Comparison of ENCODE assay signal across 19 cellular contexts in genomic region chr12:79549531-79550271, GRCh38.
DNase-seq lines count a peak whose midpoint lies in the region; ATAC-seq and TF ChIP-seq lines count a peak whose summit lies in the region.
"Had no signal": no experiment of that assay in that cellular context is flagged by ENCODE, and none has a peak within 500 bp of the region (broad histone marks: within the 10 kb centered on the region; RNA-seq: fewer than 3 reads in every experiment).

No MANE protein-coding gene starts in this region.

- in situ Hi-C loops in GM23248 (cut with MboI), result loop anchor here (10.0 to 25.0 kb wide), 2 partner anchors 188 to 635 kb away; no protein-coding TSS in a partner anchor

- H3K27ac Mint-ChIP-seq in WTC11, result peak overlapping the region; percentile 99
- H3K27ac Mint-ChIP-seq: activated CD4-positive, alpha-beta T cell treated with anti-CD3 and anti-CD28 coated beads, Interleukin-2, amount 10 ng/mL, durations not matched to agents 7 days and 5 days; immature natural killer cell had no signal

- H3K4me3 ChIP-seq in GM23248 (no peak overlapping the region), hepatocyte (no peak overlapping the region), trophoblast cell (ENCODE audit: low read depth, low read length) (no peak overlapping the region)
- H3K4me3 ChIP-seq: adrenal gland, tibial nerve had no signal

- TF ChIP-seq CTCF in WTC11 (IDR thresholded peaks at IDR 0.05), result no peak
- TF ChIP-seq CTCF in hepatocyte (IDR thresholded peaks at IDR 0.05; ENCODE audit: poor library complexity), result no peak

- H4K20me1 ChIP-seq in GM23248 (ENCODE audit: insufficient read depth) (no peaks in the 10 kb centered on the region), hepatocyte (ENCODE audit: insufficient read depth, poor library complexity, severe bottlenecking) (no peaks in the 10 kb centered on the region)

- ATAC-seq in WTC11 (no peak), HG03045 (IDR thresholded peaks at IDR 0.05; ENCODE audit: unreplicated experiment) (no peak), HG03097 (IDR thresholded peaks at IDR 0.05; ENCODE audit: low FRiP score, unreplicated experiment) (no peak)
- ATAC-seq: foreskin keratinocyte had no signal

- H3K9me3 ChIP-seq in GM23248 (ENCODE audit: low read depth), result no peaks in the 10 kb centered on the region
- no peaks in the 10 kb centered on the region for H3K9me3 ChIP-seq in hepatocyte (ENCODE audit: low read depth)
- peaks cover 9% of the 10 kb centered on the region for H3K9me3 ChIP-seq in trophoblast cell (ENCODE audit: insufficient read depth, low read depth, low read length)
- H3K9me3 ChIP-seq: adrenal gland, tibial nerve had no signal

- no peaks in the 10 kb centered on the region for H3K9me2 ChIP-seq in GM23248 (ENCODE audit: insufficient read depth)
- H3K9me2 ChIP-seq in hepatocyte (replicated peaks; ENCODE audit: insufficient read depth), result no peaks in the 10 kb centered on the region

- no peak overlapping the region for H2BK12ac ChIP-seq in trophoblast cell (ENCODE audit: low read length)

- H3F3A ChIP-seq in GM23248 (ENCODE audit: insufficient read depth), result peaks cover 56% of the 10 kb centered on the region

- peaks cover 68% of the 10 kb centered on the region for H3K4me1 Mint-ChIP-seq in WTC11
- H3K4me1 Mint-ChIP-seq: activated CD4-positive, alpha-beta T cell treated with anti-CD3 and anti-CD28 coated beads, Interleukin-2, amount 10 ng/mL, durations not matched to agents 7 days and 5 days; immature natural killer cell had no signal

- H3K9ac ChIP-seq in GM23248 (no peak overlapping the region), trophoblast cell (ENCODE audit: low read length) (no peak overlapping the region)

- H3K27me3 ChIP-seq in GM23248 (replicated peaks; ENCODE audit: insufficient read depth), result no peaks in the 10 kb centered on the region
- H3K27me3 ChIP-seq in hepatocyte, result no peaks in the 10 kb centered on the region
- H3K27me3 ChIP-seq in trophoblast cell (ENCODE audit: insufficient read depth, low read length), result no peaks in the 10 kb centered on the region
- H3K27me3 ChIP-seq: adrenal gland, foreskin keratinocyte, tibial nerve had no signal

- H3K27ac ChIP-seq in GM23248, result peak overlapping the region; percentile 74
- H3K27ac ChIP-seq in hepatocyte, result peak overlapping the region; percentile 93
- H3K27ac ChIP-seq in trophoblast cell (ENCODE audit: low read depth, low read length), result peak overlapping the region; percentile 98
- H3K27ac ChIP-seq: C4-2B, foreskin keratinocyte had no signal

- peak overlapping the region; percentile 93 for H2BK120ac ChIP-seq in trophoblast cell (ENCODE audit: insufficient read depth, low read length, poor library complexity)

- H3K23ac ChIP-seq in trophoblast cell (ENCODE audit: low read length), result no peak overlapping the region

- no peak overlapping the region for H4K8ac ChIP-seq in trophoblast cell (ENCODE audit: low read depth, low read length)

- POLR2A ChIA-PET in WTC11 (lab: Charles Lee), result no interaction called here

- peak overlapping the region; percentile 85 for H2BK5ac ChIP-seq in trophoblast cell (ENCODE audit: low read depth, low read length, poor library complexity)

- no peak overlapping the region for H4K12ac ChIP-seq in trophoblast cell (ENCODE audit: low read depth, low read length)

- H3K9me3 Mint-ChIP-seq in WTC11, result peaks cover 13% of the 10 kb centered on the region
- H3K9me3 Mint-ChIP-seq: activated CD4-positive, alpha-beta T cell treated with anti-CD3 and anti-CD28 coated beads, Interleukin-2, amount 10 ng/mL, durations not matched to agents 7 days and 5 days; immature natural killer cell had no signal

- no peak overlapping the region for H3K4ac ChIP-seq in trophoblast cell (ENCODE audit: low read depth, low read length)

- H3K14ac ChIP-seq in trophoblast cell (ENCODE audit: low read length), result peak overlapping the region; percentile 67

- H3K4me2 ChIP-seq in GM23248 (ENCODE audit: unreplicated experiment), result peak overlapping the region; percentile 6
- H3K4me2 ChIP-seq in hepatocyte, result no peak overlapping the region
- H3K4me2 ChIP-seq in trophoblast cell (ENCODE audit: low read length), result no peak overlapping the region

- 79 to 84% methylated on average over 4 of the region's 4 CpGs for WGBS in GM23248 (ENCODE audit: low coverage in 1 of 2, low lambda C conversion rate in 2 of 2, missing lambda C conversion rate in 2 of 2), 2 experiments
- 73% methylated on average over 4 of the region's 4 CpGs for WGBS in hepatocyte (ENCODE audit: low lambda C conversion rate, missing lambda C conversion rate)
- no CpG with 5 or more reads among the region's 4 CpGs for WGBS in trophoblast cell (ENCODE audit: extremely low coverage, insufficient coverage, insufficient read length)

- peak overlapping the region; percentile 57 for H4K91ac ChIP-seq in trophoblast cell (ENCODE audit: low read depth, low read length)

- H3K36me3 ChIP-seq in GM23248 (ENCODE audit: low read depth) (peaks cover 13% of the 10 kb centered on the region; the same call in 1 of the 2 replicates), hepatocyte (replicated peaks; ENCODE audit: insufficient read depth, low read depth) (no peaks in the 10 kb centered on the region), trophoblast cell (ENCODE audit: control insufficient read depth in 1 of 2, insufficient read depth in 2 of 2, low read length in 2 of 2) (peaks cover 15 to 26% of the 10 kb centered on the region in 2 experiments)
- H3K36me3 ChIP-seq: tibial nerve had no signal

- H3K36me3 Mint-ChIP-seq in WTC11, result peaks cover 34% of the 10 kb centered on the region

- DNase-seq in GM23248, result peak; percentile 18
- no peak for DNase-seq in WTC11 (ENCODE audit: low spot score)
- peak; percentile 54 for DNase-seq in hepatocyte (ENCODE audit: low spot score)
- peak; percentile 59 to 91 for DNase-seq in trophoblast cell
- no peak for DNase-seq in activated gamma-delta T cell (lab: John Stamatoyannopoulos, UW)
- no peak for DNase-seq in SKM-1 (lab: John Stamatoyannopoulos, UW; ENCODE audit: unreplicated experiment)
- DNase-seq: activated CD4-positive, alpha-beta T cell treated with anti-CD3 and anti-CD28 coated beads, Interleukin-2, amount 10 ng/mL, durations not matched to agents 7 days and 5 days; activated T-cell treated with anti-CD3 and anti-CD28 coated beads, Interleukin-2, amount 50 U/mL, for 48 hours; adrenal gland; foreskin keratinocyte; immature natural killer cell; NCI-H1694 treated with DMSO at 0.1 percent for 48 hours; NCI-H69; stimulated activated CD4-positive, alpha-beta T cell treated with anti-CD3 and anti-CD28 coated beads, Interleukin-2, amount 100 ng/mL, for 24 hours; stimulated activated CD8-positive, alpha-beta memory T cell treated with anti-CD3 and anti-CD28 coated beads, Interleukin-4, amount 100 ng/mL, for 48 hours had no signal

- no peak overlapping the region for H2AFZ ChIP-seq in GM23248
- no peak overlapping the region for H2AFZ ChIP-seq in hepatocyte
- no peak overlapping the region for H2AFZ ChIP-seq in trophoblast cell (ENCODE audit: insufficient read depth, low read length, poor library complexity)

- CTCF ChIA-PET in WTC11 (lab: Charles Lee), result no interaction called here

- H3K4me1 ChIP-seq in GM23248 (ENCODE audit: insufficient read depth) (peaks cover 47% of the 10 kb centered on the region), hepatocyte (ENCODE audit: insufficient read depth) (peaks cover 29% of the 10 kb centered on the region), trophoblast cell (ENCODE audit: control insufficient read depth in 1 of 2, insufficient read depth in 2 of 2, low read length in 2 of 2) (peaks cover 11 to 18% of the 10 kb centered on the region in 2 experiments)

- H3K79me2 ChIP-seq in GM23248 (ENCODE audit: insufficient read depth) (no peaks in the 10 kb centered on the region), hepatocyte (no peaks in the 10 kb centered on the region), trophoblast cell (ENCODE audit: control insufficient read depth, insufficient read depth, low read length, poor library complexity) (no peaks in the 10 kb centered on the region)

- H3K79me1 ChIP-seq in trophoblast cell (ENCODE audit: low read length), result peaks cover 27% of the 10 kb centered on the region

- no peak overlapping the region for H2AK5ac ChIP-seq in trophoblast cell (ENCODE audit: low read length)

- H3K18ac ChIP-seq in trophoblast cell (ENCODE audit: low read length), result no peak overlapping the region

- H3K4me3 Mint-ChIP-seq in WTC11, result no peak overlapping the region
- H3K4me3 Mint-ChIP-seq: activated CD4-positive, alpha-beta T cell treated with anti-CD3 and anti-CD28 coated beads, Interleukin-2, amount 10 ng/mL, durations not matched to agents 7 days and 5 days; immature natural killer cell had no signal

- H3K27me3 Mint-ChIP-seq in WTC11 (ENCODE audit: low read depth), result no peaks in the 10 kb centered on the region
- H3K27me3 Mint-ChIP-seq: activated CD4-positive, alpha-beta T cell treated with anti-CD3 and anti-CD28 coated beads, Interleukin-2, amount 10 ng/mL, durations not matched to agents 7 days and 5 days had no signal

TF ChIP-seq in WTC11, 78 proteins besides CTCF, POLR2A, EP300 and RAD21 (continues in another document):
- TF ChIP-seq GTF2I (CRISPR knock-in tag; conservative IDR thresholded peaks at IDR 0.05) (no peak), HMGXB4 (CRISPR knock-in tag; IDR thresholded peaks at IDR 0.05) (no peak), PRRX2 (CRISPR knock-in tag; IDR thresholded peaks at IDR 0.05) (no peak), TEAD1 (CRISPR knock-in tag; IDR thresholded peaks at IDR 0.05) (no peak)

Comparison
In these comparisons a context has a peak if more than half of its experiments do, and no peak if none do; other contexts are left out.
1. DNase-seq: peak in GM23248 (single experiment), hepatocyte (single experiment) and trophoblast cell (2 of 2); none in WTC11 (single experiment), activated gamma-delta T cell (single experiment) and SKM-1 (single experiment).
2. Peak in every context shown above with its lines, with median percentiles within 50 percentile points of each other: H3K27ac ChIP-seq.